12 cellular contexts compared by ENCODE assay signal in the genomic region with DNA sequence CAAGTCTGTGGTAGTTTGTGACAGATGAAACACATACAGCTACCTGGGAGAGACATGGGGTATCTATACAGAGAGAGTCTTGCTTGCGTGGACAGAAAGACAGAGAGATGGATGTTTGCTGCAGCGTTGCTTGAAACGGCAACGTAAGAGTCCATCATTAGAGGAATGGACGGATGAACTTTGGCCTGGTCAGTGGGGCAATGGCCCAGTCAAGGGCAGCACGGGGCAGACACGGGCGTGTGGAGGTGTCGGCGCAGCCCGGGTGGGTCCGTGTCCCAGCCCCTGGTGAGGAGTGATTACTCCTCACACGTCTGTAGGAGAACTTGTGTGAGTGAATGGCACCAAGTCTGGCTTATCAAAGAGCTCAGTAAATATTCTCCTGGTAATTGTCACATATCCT. TPM values are rescaled to one million over a fixed set of nuclear protein-coding genes. Genes with fewer than 3 reads are reported as not detected.
"Had no signal": no experiment of that assay in that cellular context is flagged by ENCODE, and none has a peak within 500 bp of the region (broad histone marks: within the 10 kb centered on the region; RNA-seq: fewer than 3 reads in every experiment).

No MANE protein-coding gene starts in this region.

- ATAC-seq: HCT116 had no signal

- H3K9me3 ChIP-seq: HAP-1 had no signal

- FAIRE-seq: HTR-8/SVneo had no signal

- H3K27ac ChIP-seq: GM23248, KMS-11 had no signal

- H3K4me1 ChIP-seq: HAP-1 had no signal

- H3K4me3 ChIP-seq: GM23248, HAP-1 had no signal

- H3K4me2 ChIP-seq: KMS-11 had no signal

- DNase-seq: GM23248, GOT3, H7, HFFc6, KBM-7 had no signal

- H3K9ac ChIP-seq: GM23248, KMS-11 had no signal

- H3K36me3 ChIP-seq: HAP-1 had no signal

- H2AFZ ChIP-seq: GM23248 had no signal

RNA-seq across cellular contexts. Expression of a gene that starts 21.9 kb away (rescaled TPM):
- total RNA-seq: GM23248, H4, HFFc6, HT-29 had no signal
- polyA plus RNA-seq: GM23248, IgD-negative memory B cell had no signal
